In genomic region chr17:77011173-77012011, GRCh38 we compare ENCODE assay signal across 8 cellular contexts.
A peak's percentile ranks its signal among the peaks of the same experiment; 100 is the strongest.
DNase-seq lines count a peak whose midpoint lies in the region; ATAC-seq and TF ChIP-seq lines count a peak whose summit lies in the region.

No MANE protein-coding gene starts in this region.

- DNase-seq in A172 (ENCODE audit: low spot score) (peak; percentile 53), NCI-H69 (lab: John Stamatoyannopoulos, UW) (peak; percentile 64), activated T-cell treated with anti-CD3 and anti-CD28 coated beads for 4 hours (peak; percentile 38), head of caudate nucleus (peak in 31 of 42 donors; percentile 11 to 74 (median 45)), HuH-7 (ENCODE audit: low spot score) (no peak)
- peak; percentile 35 for DNase-seq in stimulated activated CD8-positive, alpha-beta memory T cell treated with anti-CD3 and anti-CD28 coated beads, Interleukin-12 subunit alpha, Interleukin-12 subunit beta, amount 100 ng/mL, for 1 hour (ENCODE audit: low read depth)

- ATAC-seq in GM21360 (IDR thresholded peaks at IDR 0.05; ENCODE audit: unreplicated experiment): no peak

- intact Hi-C loops in head of caudate nucleus (cut with DNase I): no loop called here

- peak; percentile 42; the same call in 1 of the 2 replicates for TF ChIP-seq CTCF in GM12874 (IDR thresholded peaks at IDR 0.05; ENCODE audit: insufficient read depth, low read depth, low read length)
